19 cellular contexts compared by ENCODE assay signal in the genomic region with DNA sequence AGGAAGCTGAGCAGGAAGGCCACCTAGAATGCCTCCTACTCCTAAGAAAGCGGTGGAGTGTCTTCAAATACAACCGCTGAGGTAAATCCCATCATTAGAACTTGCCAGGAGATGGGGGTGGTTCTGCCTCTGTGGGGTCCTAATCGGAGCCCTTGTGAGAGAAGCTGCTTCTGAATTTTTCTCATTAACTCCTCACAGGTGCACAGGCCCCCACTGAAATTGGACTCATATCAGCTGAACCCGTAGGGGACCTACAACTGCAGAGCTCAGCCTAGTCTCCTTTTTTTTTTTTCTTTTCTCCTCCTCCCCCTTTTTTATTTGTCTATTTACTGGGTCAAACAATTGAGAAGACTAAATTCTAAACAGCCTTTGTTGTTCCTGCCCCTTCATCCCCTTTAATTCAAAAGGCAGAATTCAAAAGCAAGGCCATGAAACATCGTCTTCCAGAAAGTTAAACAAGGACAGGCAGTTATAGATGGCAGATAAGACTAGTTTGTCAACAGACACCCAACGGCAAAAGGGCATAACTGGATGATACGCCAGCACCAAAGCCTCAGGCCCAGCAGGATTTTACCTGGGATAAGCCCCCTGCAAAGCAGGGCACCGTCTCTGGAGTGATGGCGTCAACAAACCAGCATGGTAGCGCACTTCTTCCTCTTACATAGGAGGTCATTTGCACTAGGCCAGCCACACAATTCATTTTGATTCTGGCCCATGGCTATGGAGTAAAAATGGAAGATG.
DNase-seq lines count a peak whose midpoint lies in the region; ATAC-seq, FAIRE-seq and TF ChIP-seq lines count a peak whose summit lies in the region.
"Had no signal": no experiment of that assay in that cellular context is flagged by ENCODE, and none has a peak within 500 bp of the region (broad histone marks: within the 10 kb centered on the region; RNA-seq: fewer than 3 reads in every experiment).

No MANE protein-coding gene starts in this region.

- peak overlapping the region in 1 of 2 experiments; percentile 17; a peak in 1 of 4 replicates for H3K9ac ChIP-seq in K562 (ENCODE audit: insufficient read depth in 1 of 2, low read depth in 2 of 2, low read length in 2 of 2)

- no TSS peak for BruUV-seq in K562 (replicated peaks; lab: Mats Ljungman, UMichigan)

- no peaks in the 10 kb centered on the region for H3K27me3 ChIP-seq in K562 (ENCODE audit: control insufficient read depth in 2 of 2, insufficient read depth in 2 of 2, low read length in 2 of 2)

- H3K27ac Mint-ChIP-seq in osteocyte (ENCODE audit: unreplicated experiment) = no peak overlapping the region
- H3K27ac Mint-ChIP-seq: B cell; CD4-positive, alpha-beta memory T cell; GM23338; H9 had no signal

- H3K4me2 ChIP-seq in K562 (ENCODE audit: insufficient read depth, low read length) = peak overlapping the region; percentile 13; the same call in 1 of the 2 replicates
- H3K4me2 ChIP-seq: GM23338 had no signal

- peak overlapping the region; percentile 95 for H3K27ac ChIP-seq in 22Rv1
- peak overlapping the region; percentile 51 for H3K27ac ChIP-seq in K562 (ENCODE audit: extremely low read depth, low read depth, low read length)
- H3K27ac ChIP-seq: HL-60 had no signal

- no peaks in the 10 kb centered on the region for H3K4me1 Mint-ChIP-seq in osteocyte (ENCODE audit: unreplicated experiment)

- in situ Hi-C loops in K562 (cut with MboI) = no loop called here

- H4K20me1 ChIP-seq in K562 (replicated peaks; ENCODE audit: control insufficient read depth, insufficient read depth, low read length) = no peaks in the 10 kb centered on the region

- no peaks in the 10 kb centered on the region for H3K9me1 ChIP-seq in K562 (ENCODE audit: control insufficient read depth, insufficient read depth, low read length)

- DNase-seq in NCI-H146 (lab: John Stamatoyannopoulos, UW) = peak; percentile 85
- no peak for DNase-seq in K562 (ENCODE audit: extremely low read depth in 1 of 4, low spot score in 3 of 4)
- peak; percentile 51 for DNase-seq in osteocyte (ENCODE audit: extremely low spot score, unreplicated experiment)
- DNase-seq in activated CD4-positive, CD25-positive, alpha-beta regulatory T cell (lab: John Stamatoyannopoulos, UW) = no peak
- DNase-seq in NCI-H774 (lab: John Stamatoyannopoulos, UW) = no peak
- DNase-seq: C1 segment of cervical spinal cord; CD4-positive, alpha-beta memory T cell; DMS153; DMS79 treated with DMSO at 0.1 percent for 48 hours; EL; H9 had no signal

- intact Hi-C loops in K562 (cut with micrococcal nuclease) = no loop called here

- no peaks in the 10 kb centered on the region for H3K79me2 ChIP-seq in K562 (ENCODE audit: control insufficient read depth, insufficient read depth, low read length)

- H3K4me1 ChIP-seq in K562 (replicated peaks in 1 of 2; ENCODE audit: control insufficient read depth in 2 of 2, insufficient read depth in 2 of 2, low read length in 2 of 2) = peaks cover 11 to 37% of the 10 kb centered on the region in 2 experiments; a peak in 4 of 5 replicates

- no peaks in the 10 kb centered on the region for H3K36me3 ChIP-seq in K562 (ENCODE audit: control insufficient read depth, insufficient read depth, low read length)

- TF ChIP-seq RAD21 in K562 (CRISPR knock-in tag; conservative IDR thresholded peaks at IDR 0.05 in 1 of 2, IDR thresholded peaks at IDR 0.05 in 1 of 2) = no peak

- TF ChIP-seq POLR2A in K562 (conservative IDR thresholded peaks at IDR 0.05) = no peak

- 43% methylated on average over 10 of the region's 10 CpGs for WGBS in K562 (ENCODE audit: insufficient coverage, low coverage, missing lambda C conversion rate)

- TF ChIP-seq EP300 in K562 (IDR thresholded peaks at IDR 0.05; ENCODE audit: low read length) = peak; percentile 90

- peaks cover 26% of the 10 kb centered on the region for H3K27me3 Mint-ChIP-seq in osteocyte (ENCODE audit: unreplicated experiment)

- H3K4me3 Mint-ChIP-seq in osteocyte (ENCODE audit: unreplicated experiment) = no peak overlapping the region
- H3K4me3 Mint-ChIP-seq: B cell; CD4-positive, alpha-beta memory T cell; GM23338; H9 had no signal

- no peak for FAIRE-seq in K562 (lab: Jason Lieb, UNC)
- FAIRE-seq: D721Med, G401.6, GM12891 had no signal

- CTCF ChIA-PET in K562 (lab: Yijun Ruan, JAX; ENCODE audit: low intra/inter-chr PET ratio) = no interaction called here

- POLR2A ChIA-PET in K562 (lab: Yijun Ruan, JAX) = interaction anchor here (0.7 to 2.3 kb wide), 8 partner anchors 11 to 538 kb away, joined by 3 to 6 read pairs (median 3); a partner anchor contains a TSS

- no peak for TF ChIP-seq CTCF in 22Rv1 (IDR thresholded peaks at IDR 0.05)
- no peak for TF ChIP-seq CTCF in K562 (IDR thresholded peaks at IDR 0.05 in 2 of 3, conservative IDR thresholded peaks at IDR 0.05 in 1 of 3; ENCODE audit: insufficient read depth in 2 of 3, low read depth in 1 of 3, low read length in 3 of 3)
- TF ChIP-seq CTCF in osteocyte (IDR thresholded peaks at IDR 0.05) = no peak

- no peak overlapping the region for H3K4me3 ChIP-seq in K562
- H3K4me3 ChIP-seq: GM23338 had no signal

- H3K9me3 Mint-ChIP-seq in osteocyte (ENCODE audit: unreplicated experiment) = peaks cover 26% of the 10 kb centered on the region

- H3K36me3 Mint-ChIP-seq in osteocyte (ENCODE audit: unreplicated experiment) = no peaks in the 10 kb centered on the region
- H3K36me3 Mint-ChIP-seq: CD4-positive, alpha-beta memory T cell had no signal

- peak overlapping the region; percentile 84 for H2AFZ ChIP-seq in K562 (ENCODE audit: low read depth, low read length)
- H2AFZ ChIP-seq: GM23338 had no signal

- no peaks in the 10 kb centered on the region for H3K9me3 ChIP-seq in K562 (replicated peaks; ENCODE audit: control insufficient read depth, insufficient read depth, low read depth, low read length)

- peak; percentile 64 for ATAC-seq in K562
- ATAC-seq in HG03045 (IDR thresholded peaks at IDR 0.05; ENCODE audit: unreplicated experiment) = no peak
- ATAC-seq: GM23338 had no signal

TF ChIP-seq in K562, 482 proteins besides CTCF, POLR2A, EP300 and RAD21 (continues in another document):
- TF ChIP-seq NCOR1 (IDR thresholded peaks at IDR 0.05) (peak; percentile 36; the same call in 1 of the 2 replicates), NFXL1 (CRISPR knock-in tag; IDR thresholded peaks at IDR 0.05) (peak; percentile 65; the same call in 1 of the 2 replicates), MAFG (tag; conservative IDR thresholded peaks at IDR 0.05) (0 out of 2 replicates have a peak, but pooled peaks have one; percentile 5), ZNF24 (IDR thresholded peaks at IDR 0.05) (0 out of 2 replicates have a peak, but pooled peaks have one; percentile 20), FOXK1 (CRISPR knock-in tag; IDR thresholded peaks at IDR 0.05; ENCODE audit: borderline replicate concordance) (no peak)
- TF ChIP-seq, protein P1, sequence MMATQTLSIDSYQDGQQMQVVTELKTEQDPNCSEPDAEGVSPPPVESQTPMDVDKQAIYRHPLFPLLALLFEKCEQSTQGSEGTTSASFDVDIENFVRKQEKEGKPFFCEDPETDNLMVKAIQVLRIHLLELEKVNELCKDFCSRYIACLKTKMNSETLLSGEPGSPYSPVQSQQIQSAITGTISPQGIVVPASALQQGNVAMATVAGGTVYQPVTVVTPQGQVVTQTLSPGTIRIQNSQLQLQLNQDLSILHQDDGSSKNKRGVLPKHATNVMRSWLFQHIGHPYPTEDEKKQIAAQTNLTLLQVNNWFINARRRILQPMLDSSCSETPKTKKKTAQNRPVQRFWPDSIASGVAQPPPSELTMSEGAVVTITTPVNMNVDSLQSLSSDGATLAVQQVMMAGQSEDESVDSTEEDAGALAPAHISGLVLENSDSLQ (IDR thresholded peaks at IDR 0.05) = 0 out of 2 replicates have a peak, but pooled peaks have one; percentile 36
- TF ChIP-seq, protein P2, sequence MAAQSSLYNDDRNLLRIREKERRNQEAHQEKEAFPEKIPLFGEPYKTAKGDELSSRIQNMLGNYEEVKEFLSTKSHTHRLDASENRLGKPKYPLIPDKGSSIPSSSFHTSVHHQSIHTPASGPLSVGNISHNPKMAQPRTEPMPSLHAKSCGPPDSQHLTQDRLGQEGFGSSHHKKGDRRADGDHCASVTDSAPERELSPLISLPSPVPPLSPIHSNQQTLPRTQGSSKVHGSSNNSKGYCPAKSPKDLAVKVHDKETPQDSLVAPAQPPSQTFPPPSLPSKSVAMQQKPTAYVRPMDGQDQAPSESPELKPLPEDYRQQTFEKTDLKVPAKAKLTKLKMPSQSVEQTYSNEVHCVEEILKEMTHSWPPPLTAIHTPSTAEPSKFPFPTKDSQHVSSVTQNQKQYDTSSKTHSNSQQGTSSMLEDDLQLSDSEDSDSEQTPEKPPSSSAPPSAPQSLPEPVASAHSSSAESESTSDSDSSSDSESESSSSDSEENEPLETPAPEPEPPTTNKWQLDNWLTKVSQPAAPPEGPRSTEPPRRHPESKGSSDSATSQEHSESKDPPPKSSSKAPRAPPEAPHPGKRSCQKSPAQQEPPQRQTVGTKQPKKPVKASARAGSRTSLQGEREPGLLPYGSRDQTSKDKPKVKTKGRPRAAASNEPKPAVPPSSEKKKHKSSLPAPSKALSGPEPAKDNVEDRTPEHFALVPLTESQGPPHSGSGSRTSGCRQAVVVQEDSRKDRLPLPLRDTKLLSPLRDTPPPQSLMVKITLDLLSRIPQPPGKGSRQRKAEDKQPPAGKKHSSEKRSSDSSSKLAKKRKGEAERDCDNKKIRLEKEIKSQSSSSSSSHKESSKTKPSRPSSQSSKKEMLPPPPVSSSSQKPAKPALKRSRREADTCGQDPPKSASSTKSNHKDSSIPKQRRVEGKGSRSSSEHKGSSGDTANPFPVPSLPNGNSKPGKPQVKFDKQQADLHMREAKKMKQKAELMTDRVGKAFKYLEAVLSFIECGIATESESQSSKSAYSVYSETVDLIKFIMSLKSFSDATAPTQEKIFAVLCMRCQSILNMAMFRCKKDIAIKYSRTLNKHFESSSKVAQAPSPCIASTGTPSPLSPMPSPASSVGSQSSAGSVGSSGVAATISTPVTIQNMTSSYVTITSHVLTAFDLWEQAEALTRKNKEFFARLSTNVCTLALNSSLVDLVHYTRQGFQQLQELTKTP (IDR thresholded peaks at IDR 0.05; ENCODE audit: low read depth in 1 of 2, partially characterized antibody in 2 of 2) = peak in 1 of 2 experiments; percentile 23

Comparison
In these comparisons a context has a peak if more than half of its experiments do, and no peak if none do; other contexts are left out.
1. DNase-seq: peak in NCI-H146 (single experiment) and osteocyte (single experiment); none in K562 (0 of 4), activated CD4-positive, CD25-positive, alpha-beta regulatory T cell (0 of 4) and NCI-H774 (single experiment).